ENCODE assay signal across 8 cellular contexts in genomic region chr13:46165485-46166220, GRCh38. TPM values are rescaled to one million over a fixed set of nuclear protein-coding genes. Genes with fewer than 3 reads are reported as not detected.
DNase-seq lines count a peak whose midpoint lies in the region; ATAC-seq and TF ChIP-seq lines count a peak whose summit lies in the region.

No MANE protein-coding gene starts in this region.

- DNase-seq in RPMI8226, result peak; percentile 18
- DNase-seq in naive B cell, result peak; percentile 55
- DNase-seq in breast epithelium (ENCODE audit: low spot score in 2 of 2), result no peak
- no peak for DNase-seq in Right ventricle myocardium inferior (ENCODE audit: missing footprints)
- no peak for DNase-seq in HUDEP-2 (lab: John Stamatoyannopoulos, UW; ENCODE audit: unreplicated experiment in 76 of 76)
- DNase-seq in NCI-H1105 (lab: John Stamatoyannopoulos, UW), result no peak

- TF ChIP-seq POLR2A in breast epithelium (IDR thresholded peaks at IDR 0.05), result no peak

- TF ChIP-seq CTCF in breast epithelium (IDR thresholded peaks at IDR 0.05), result no peak

- peaks cover 71 to 87% (median 77%) of the 10 kb centered on the region in 3 donors for H3K4me1 Mint-ChIP-seq in naive B cell

- peaks cover 0 to 2% (median 0%) of the 10 kb centered on the region in 7 donors for H3K9me3 Mint-ChIP-seq in naive B cell

- intact Hi-C loops in breast epithelium (cut with DNase I; ENCODE audit: low total_unique reads), result no loop called here
- intact Hi-C loops in Right ventricle myocardium inferior (cut with DNase I), result no loop called here

- peak overlapping the region; percentile 11 to 74 (median 54) for H3K4me3 Mint-ChIP-seq in naive B cell

- H3K27ac ChIP-seq in breast epithelium, result no peak overlapping the region

- H3K9me3 ChIP-seq in breast epithelium, result no peaks in the 10 kb centered on the region

- H3K27ac Mint-ChIP-seq in naive B cell, result peak overlapping the region; percentile 43 to 90 (median 76)

- ATAC-seq in GM18519 (IDR thresholded peaks at IDR 0.05; ENCODE audit: low FRiP score, unreplicated experiment) (peak; percentile 43), HG02610 (IDR thresholded peaks at IDR 0.05; ENCODE audit: unreplicated experiment) (peak; percentile 65), naive B cell (ENCODE audit: low read depth in 2 of 2) (peak; percentile 78 to 79), Right ventricle myocardium inferior (no peak)

- no peaks in the 10 kb centered on the region for H3K27me3 Mint-ChIP-seq in naive B cell

- no peaks in the 10 kb centered on the region for H3K4me1 ChIP-seq in breast epithelium

- no peak overlapping the region for H3K4me3 ChIP-seq in breast epithelium

- H3K27me3 ChIP-seq in breast epithelium, result no peaks in the 10 kb centered on the region

- H3K36me3 ChIP-seq in breast epithelium, result no peaks in the 10 kb centered on the region

- H3K36me3 Mint-ChIP-seq in naive B cell, result peaks cover 7 to 21% of the 10 kb centered on the region in 2 donors

RNA-seq across cellular contexts. Expression of gene LCP1, which starts 16.3 kb away (rescaled TPM):
- polyA plus RNA-seq in naive B cell (ENCODE audit: low read depth in 6 of 6), result 1,000 to 10,000 TPM in 1 of 6 donors, 100 to 1,000 TPM in 5; 701 to 1,116 (median 814) TPM
- total RNA-seq in breast epithelium, result 10 to 100 TPM; 28.2 to 94.9 (median 61.3) TPM
- total RNA-seq in Right ventricle myocardium inferior, result 26.4 TPM

RNA-seq across cellular contexts. Expression of gene LRRC63, which starts 46.1 kb away (rescaled TPM):
- polyA plus RNA-seq in naive B cell (ENCODE audit: low read depth in 6 of 6), result not detected
- under 1 TPM; 0.15 to 0.33 (median 0.16) TPM for total RNA-seq in breast epithelium
- total RNA-seq in Right ventricle myocardium inferior, result not detected

Comparison
In these comparisons a context has a peak if more than half of its experiments do, and no peak if none do; other contexts are left out.
1. DNase-seq: peak in RPMI8226 (single experiment) and naive B cell (single experiment); none in breast epithelium (0 of 2), Right ventricle myocardium inferior (single experiment), HUDEP-2 (0 of 76) and NCI-H1105 (single experiment).